In genomic region chr2:172460780-172461201, GRCh38 we compare ENCODE assay signal across 15 cellular contexts. TPM values are rescaled to one million over a fixed set of nuclear protein-coding genes. Genes with fewer than 3 reads are reported as not detected.
DNase-seq lines count a peak whose midpoint lies in the region; ATAC-seq, FAIRE-seq and TF ChIP-seq lines count a peak whose summit lies in the region.
"Had no signal": no experiment of that assay in that cellular context is flagged by ENCODE, and none has a peak within 500 bp of the region (broad histone marks: within the 10 kb centered on the region; RNA-seq: fewer than 3 reads in every experiment).

No MANE protein-coding gene starts in this region.

- H4K20me1 ChIP-seq in keratinocyte (ENCODE audit: control insufficient read depth, extremely low read depth, insufficient read depth, low read length), result peaks cover 11% of the 10 kb centered on the region

- H3K4me2 ChIP-seq in keratinocyte (ENCODE audit: control insufficient read depth, extremely low read depth, insufficient read depth, low read depth, low read length), result peak overlapping the region; percentile 67

- H3K4me3 Mint-ChIP-seq in T-helper 2 cell treated with Interferon-gamma antibody and Interleukin-4, amounts not matched to agents 5 μg/mL and 100 μg/mL, for 36 hours, result peak overlapping the region; percentile 37
- H3K4me3 Mint-ChIP-seq: activated T-cell treated with anti-CD3 and anti-CD28 coated beads, Interleukin-2, amount 50 U/mL, for 24 hours had no signal

- H3K4me1 ChIP-seq in keratinocyte (ENCODE audit: control insufficient read depth, extremely low read depth, insufficient read depth, low read length), result peaks cover 96% of the 10 kb centered on the region
- H3K4me1 ChIP-seq in sigmoid colon, result no peaks in the 10 kb centered on the region

- peaks cover 60% of the 10 kb centered on the region for H3K4me1 Mint-ChIP-seq in T-helper 2 cell treated with Interferon-gamma antibody and Interleukin-4, amounts not matched to agents 5 μg/mL and 100 μg/mL, for 36 hours (ENCODE audit: low read depth)

- H3K9ac ChIP-seq in keratinocyte (ENCODE audit: control insufficient read depth, extremely low read depth, insufficient read depth, low read length), result no peak overlapping the region

- H3K27ac ChIP-seq in keratinocyte (ENCODE audit: control insufficient read depth, insufficient read depth, low read length) (peak overlapping the region; percentile 76), sigmoid colon (no peak overlapping the region)
- H3K27ac ChIP-seq: brain microvascular endothelial cell, thoracic aorta, WERI-Rb-1 had no signal

- TF ChIP-seq POLR2A in sigmoid colon (IDR thresholded peaks at IDR 0.05), result no peak

- no peak for ATAC-seq in GM21717 (IDR thresholded peaks at IDR 0.05; ENCODE audit: unreplicated experiment)

- TF ChIP-seq CTCF in keratinocyte (optimal IDR thresholded peaks at IDR 0.05 in 1 of 3, IDR thresholded peaks at IDR 0.05 in 1 of 3, conservative IDR thresholded peaks at IDR 0.05 in 1 of 3; ENCODE audit: extremely low read depth in 1 of 3, insufficient read depth in 2 of 3, low read length in 3 of 3) (no peak), sigmoid colon (IDR thresholded peaks at IDR 0.05) (no peak)

- H3K36me3 ChIP-seq in keratinocyte (ENCODE audit: control insufficient read depth in 2 of 2, extremely low read depth in 1 of 2, insufficient read depth in 2 of 2, low read length in 2 of 2) (peaks cover 10 to 37% of the 10 kb centered on the region in 2 experiments), sigmoid colon (no peaks in the 10 kb centered on the region)
- H3K36me3 ChIP-seq: brain microvascular endothelial cell, thoracic aorta, WERI-Rb-1 had no signal

- H3K27me3 ChIP-seq in keratinocyte (ENCODE audit: control insufficient read depth, extremely low read depth, insufficient read depth, low read length) (no peaks in the 10 kb centered on the region), sigmoid colon (peaks cover 0 to 18% (median 3%) of the 10 kb centered on the region in 3 donors)
- H3K27me3 ChIP-seq: brain microvascular endothelial cell had no signal

- WGBS in sigmoid colon, 2 donors, result 23 to 47% methylated on average over 1 of the region's 1 CpG

- dilution Hi-C loops in keratinocyte (cut with MboI; ENCODE audit: extremely low pct_ligation_motif_present, low sequenced_read_pairs), result no loop called here

- H3K9me3 Mint-ChIP-seq in T-helper 2 cell treated with Interferon-gamma antibody and Interleukin-4, amounts not matched to agents 5 μg/mL and 100 μg/mL, for 36 hours, result no peaks in the 10 kb centered on the region
- H3K9me3 Mint-ChIP-seq: activated T-cell treated with anti-CD3 and anti-CD28 coated beads, Interleukin-2, amount 50 U/mL, for 24 hours had no signal

- no peak for TF ChIP-seq EP300 in sigmoid colon (IDR thresholded peaks at IDR 0.05)

- H3K9me3 ChIP-seq in keratinocyte (ENCODE audit: control insufficient read depth, low read depth, low read length), result no peaks in the 10 kb centered on the region
- no peaks in the 10 kb centered on the region for H3K9me3 ChIP-seq in sigmoid colon
- H3K9me3 ChIP-seq: thoracic aorta had no signal

- H3K4me3 ChIP-seq in keratinocyte (ENCODE audit: control insufficient read depth in 2 of 3, extremely low read depth in 1 of 3, insufficient read depth in 2 of 3, low read depth in 1 of 3, low read length in 3 of 3) (peak overlapping the region in 1 of 3 experiments; percentile 13), sigmoid colon (no peak overlapping the region)
- H3K4me3 ChIP-seq: thoracic aorta had no signal

- peaks cover 39% of the 10 kb centered on the region for H3K27me3 Mint-ChIP-seq in T-helper 2 cell treated with Interferon-gamma antibody and Interleukin-4, amounts not matched to agents 5 μg/mL and 100 μg/mL, for 36 hours (ENCODE audit: low read depth)
- H3K27me3 Mint-ChIP-seq: activated T-cell treated with anti-CD3 and anti-CD28 coated beads, Interleukin-2, amount 50 U/mL, for 24 hours had no signal

- peaks cover 11% of the 10 kb centered on the region for H3K9me1 ChIP-seq in keratinocyte (ENCODE audit: control insufficient read depth, extremely low read depth, insufficient read depth, low read length)

- H3K79me2 ChIP-seq in keratinocyte (ENCODE audit: control insufficient read depth, insufficient read depth, low read length), result peaks cover 98% of the 10 kb centered on the region

- peaks cover 9% of the 10 kb centered on the region for H3K36me3 Mint-ChIP-seq in T-helper 2 cell treated with Interferon-gamma antibody and Interleukin-4, amounts not matched to agents 5 μg/mL and 100 μg/mL, for 36 hours (ENCODE audit: low read depth)

- no peak overlapping the region for H2AFZ ChIP-seq in keratinocyte (ENCODE audit: control insufficient read depth, low read length)

- DNase-seq in COLO829 (ENCODE audit: low spot score) (peak; percentile 64), HT1080 (ENCODE audit: low read depth) (peak; percentile 84), keratinocyte (ENCODE audit: low read depth, low spot score) (no peak), sigmoid colon (no peak), epidermal melanocyte (ENCODE audit: insufficient read length, low spot score) (no peak)
- no peak for DNase-seq in T-helper 2 cell treated with Interferon-gamma antibody and Interleukin-4, amounts not matched to agents 5 μg/mL and 100 μg/mL, for 36 hours (ENCODE audit: low spot score)
- DNase-seq: activated T-cell treated with anti-CD3 and anti-CD28 coated beads, Interleukin-2, amount 50 U/mL, for 24 hours; brain microvascular endothelial cell; NCI-H1105; SHP77; stimulated activated CD4-positive, alpha-beta T cell treated with anti-CD3 and anti-CD28 coated beads, Interleukin-12 subunit alpha, Interleukin-12 subunit beta, amount 100 ng/mL, for 4 hours; WERI-Rb-1 had no signal

- intact Hi-C loops in sigmoid colon (cut with DNase I), result no loop called here

- H3K27ac Mint-ChIP-seq in T-helper 2 cell treated with Interferon-gamma antibody and Interleukin-4, amounts not matched to agents 5 μg/mL and 100 μg/mL, for 36 hours, result no peak overlapping the region

- FAIRE-seq in keratinocyte (lab: Jason Lieb, UNC), result no peak
- FAIRE-seq: endometrium had no signal

RNA-seq across cellular contexts. Expression of gene ITGA6, which starts 33.4 kb away (rescaled TPM):
- total RNA-seq in HT1080 (2014; rRNA removed; shearing (Covaris generic)), result 311 and 345 TPM in 2 replicates
- 221 and 294 TPM in 2 replicates for polyA plus RNA-seq in HT1080 (2015; cell fraction: cytosol; rRNA removed)
- polyA plus RNA-seq in HT1080 (2015; cell fraction: nucleus; rRNA removed), result 505 and 588 TPM in 2 replicates
- polyA plus RNA-seq in keratinocyte (258 to 441 TPM (median 273 TPM) in 3 replicates), sigmoid colon (10 to 100 TPM in 2 of 3 donors, 1 to 10 TPM in 1; 8.4 to 66.5 (median 11.8) TPM)
- polyA plus RNA-seq in keratinocyte (2011; ENCODE audit: low read depth), result 360 TPM
- polyA plus RNA-seq in keratinocyte (2011; cell fraction: cytosol; rRNA removed), result 148 and 205 TPM in 2 replicates
- polyA plus RNA-seq in keratinocyte (2011; cell fraction: nucleus; rRNA removed), result 661 and 820 TPM in 2 replicates
- polyA plus RNA-seq in keratinocyte (2012; ENCODE audit: low replicate concordance), result 169 and 660 TPM in 2 replicates
- polyA minus RNA-seq in keratinocyte, result 374 to 691 TPM (median 492 TPM) in 3 replicates
- 252 TPM for polyA minus RNA-seq in keratinocyte (2011; cell fraction: cytosol; rRNA and poly(A)+ RNA removed)
- 750 and 1,558 TPM in 2 replicates for polyA minus RNA-seq in keratinocyte (2011; cell fraction: nucleus; rRNA and poly(A)+ RNA removed)
- 10 to 100 TPM in 3 of 4 donors, 1 to 10 TPM in 1; 9.9 to 31.0 (median 17.8) TPM for total RNA-seq in sigmoid colon

Comparison
In these comparisons a context has a peak if more than half of its experiments do, and no peak if none do; other contexts are left out.
1. DNase-seq: peak in COLO829 (single experiment) and HT1080 (single experiment); none in T-helper 2 cell treated with Interferon-gamma antibody and Interleukin-4, amounts not matched to agents 5 μg/mL and 100 μg/mL, for 36 hours (single experiment), keratinocyte (single experiment), sigmoid colon (single experiment) and epidermal melanocyte (single experiment).